19 cellular contexts compared by ENCODE assay signal in genomic region chr11:3803726-3804510, GRCh38. TPM values are rescaled to one million over a fixed set of nuclear protein-coding genes. Genes with fewer than 3 reads are reported as not detected.
DNase-seq lines count a peak whose midpoint lies in the region; ATAC-seq and TF ChIP-seq lines count a peak whose summit lies in the region.
"Had no signal": no experiment of that assay in that cellular context is flagged by ENCODE, and none has a peak within 500 bp of the region (broad histone marks: within the 10 kb centered on the region; RNA-seq: fewer than 3 reads in every experiment).

No MANE protein-coding gene starts in this region.

- ATAC-seq in sciatic nerve (no peak), HG02852 (IDR thresholded peaks at IDR 0.05; ENCODE audit: unreplicated experiment) (no peak)
- ATAC-seq: esophagus mucosa had no signal

- BruUV-seq in Caco-2 (replicated peaks; lab: Mats Ljungman, UMichigan): no TSS peak

- no peak for TF ChIP-seq POLR2A in prostate gland (IDR thresholded peaks at IDR 0.05)

- CTCF ChIA-PET in Caco-2 (lab: Charles Lee): no interaction called here

- peaks cover 13% of the 10 kb centered on the region for H3K4me1 Mint-ChIP-seq in Caco-2 (ENCODE audit: low read depth, unreplicated experiment)

- H3K27me3 ChIP-seq in Caco-2 (replicated peaks; ENCODE audit: control insufficient read depth, insufficient read depth, low read length): no peaks in the 10 kb centered on the region
- H3K27me3 ChIP-seq in prostate gland (replicated peaks; ENCODE audit: insufficient read depth): no peaks in the 10 kb centered on the region
- H3K27me3 ChIP-seq: Peyer's patch had no signal

- H3K36me3 Mint-ChIP-seq in Caco-2 (ENCODE audit: insufficient read depth, unreplicated experiment): peaks cover 16% of the 10 kb centered on the region

- peak overlapping the region; percentile 20 for H3K27ac Mint-ChIP-seq in Caco-2 (ENCODE audit: unreplicated experiment)
- H3K27ac Mint-ChIP-seq: nephron; T-helper 2 cell treated with Interferon-gamma antibody and Interleukin-4, amounts not matched to agents 5 μg/mL and 100 μg/mL, for 36 hours had no signal

- H3K4me3 Mint-ChIP-seq in Caco-2 (ENCODE audit: unreplicated experiment): no peak overlapping the region
- H3K4me3 Mint-ChIP-seq: T-helper 2 cell treated with Interferon-gamma antibody and Interleukin-4, amounts not matched to agents 5 μg/mL and 100 μg/mL, for 36 hours had no signal

- H3K27ac ChIP-seq in prostate gland: no peak overlapping the region
- H3K27ac ChIP-seq: KMS-11, Peyer's patch had no signal

- H3K4me3 ChIP-seq in Caco-2 (ENCODE audit: low read depth, low read length) (no peak overlapping the region), epithelial cell of proximal tubule (ENCODE audit: low read depth, low read length) (no peak overlapping the region), prostate gland (no peak overlapping the region)
- H3K4me3 ChIP-seq: Peyer's patch had no signal

- WGBS in prostate gland: 85% methylated on average over 11 of the region's 11 CpGs

- H3K36me3 ChIP-seq in Caco-2 (ENCODE audit: control insufficient read depth, insufficient read depth, low read length) (no peaks in the 10 kb centered on the region), prostate gland (no peaks in the 10 kb centered on the region)
- H3K36me3 ChIP-seq: Peyer's patch had no signal

- H3K9me3 ChIP-seq in Caco-2 (no peaks in the 10 kb centered on the region), prostate gland (no peaks in the 10 kb centered on the region)
- H3K9me3 ChIP-seq: Peyer's patch had no signal

- DNase-seq in Caco-2 (no peak), NCI-H226 (peak; percentile 62), epithelial cell of proximal tubule (ENCODE audit: low read depth) (peak; percentile 46), sciatic nerve (ENCODE audit: low spot score) (peak; percentile 18), SK-N-DZ (ENCODE audit: low spot score) (no peak), prostate gland (ENCODE audit: low spot score) (no peak), activated gamma-delta T cell treated with Interleukin-2 at 50 U/mL for 16 hours (no peak)
- DNase-seq: activated CD4-positive, alpha-beta T cell treated with anti-CD3 and anti-CD28 coated beads, Interleukin-2, amount 50 U/mL, for 1 hour; amygdala; DMS153; NCI-H1694; NCI-H69; stimulated activated CD4-positive, alpha-beta T cell treated with anti-CD3 and anti-CD28 coated beads, Interleukin-4, amount 100 ng/mL, for 24 hours had no signal

- TF ChIP-seq CTCF in Caco-2 (IDR thresholded peaks at IDR 0.05; ENCODE audit: insufficient read depth in 1 of 2, low read depth in 1 of 2, low read length in 1 of 2, severe bottlenecking in 1 of 2, unreplicated experiment in 1 of 2) (no peak), epithelial cell of proximal tubule (conservative IDR thresholded peaks at IDR 0.05; ENCODE audit: low read depth, low read length) (no peak), prostate gland (IDR thresholded peaks at IDR 0.05) (no peak)

- H3K9me3 Mint-ChIP-seq in Caco-2 (ENCODE audit: unreplicated experiment): no peaks in the 10 kb centered on the region
- H3K9me3 Mint-ChIP-seq: nephron; T-helper 2 cell treated with Interferon-gamma antibody and Interleukin-4, amounts not matched to agents 5 μg/mL and 100 μg/mL, for 36 hours had no signal

- intact Hi-C loops in Caco-2 (cut with micrococcal nuclease; ENCODE audit: unreplicated experiment) (no loop called here), sciatic nerve (cut with DNase I) (no loop called here), prostate gland (cut with DNase I) (no loop called here)

- POLR2A ChIA-PET in Caco-2 (lab: Charles Lee): no interaction called here

- H3K4me1 ChIP-seq in Caco-2 (peaks cover 16% of the 10 kb centered on the region), prostate gland (replicated peaks) (no peaks in the 10 kb centered on the region)

- H3K27me3 Mint-ChIP-seq in Caco-2 (ENCODE audit: insufficient read depth, unreplicated experiment): no peaks in the 10 kb centered on the region

RNA-seq across cellular contexts. Expression of gene PGAP2, which starts 4.4 kb away (rescaled TPM):
- total RNA-seq in Caco-2 (2022) (53.6 and 57.9 TPM in 2 replicates), epithelial cell of proximal tubule (14.1 and 27.9 TPM in 2 replicates), sciatic nerve (15.8 TPM), prostate gland (10 to 100 TPM; 26.6 to 33.5 TPM)
- polyA plus RNA-seq in SK-N-DZ (2014; cell fraction: cytosol; rRNA removed): 25.3 and 30.3 TPM in 2 replicates
- polyA plus RNA-seq in SK-N-DZ (2014; cell fraction: nucleus; rRNA removed): 87.7 and 90.7 TPM in 2 replicates

RNA-seq across cellular contexts. Expression of gene NUP98, which starts 6.6 kb away (rescaled TPM):
- total RNA-seq in Caco-2 (2022) (146 and 150 TPM in 2 replicates), epithelial cell of proximal tubule (74.8 and 104 TPM in 2 replicates), sciatic nerve (93.1 TPM), prostate gland (100 to 1,000 TPM; 127 to 136 TPM)
- 56.7 and 109 TPM in 2 replicates for polyA plus RNA-seq in SK-N-DZ (2014; cell fraction: cytosol; rRNA removed)
- polyA plus RNA-seq in SK-N-DZ (2014; cell fraction: nucleus; rRNA removed): 70.2 and 107 TPM in 2 replicates

RNA-seq across cellular contexts. Expression of gene RHOG, which starts 36.8 kb away (rescaled TPM):
- total RNA-seq in Caco-2 (2022): 36.9 and 40.5 TPM in 2 replicates
- total RNA-seq in epithelial cell of proximal tubule: 43.8 and 47.3 TPM in 2 replicates
- 50.6 TPM for total RNA-seq in sciatic nerve
- polyA plus RNA-seq in SK-N-DZ (2014; cell fraction: cytosol; rRNA removed): 12.4 and 13.9 TPM in 2 replicates
- 4.3 and 10.0 TPM in 2 replicates for polyA plus RNA-seq in SK-N-DZ (2014; cell fraction: nucleus; rRNA removed)
- total RNA-seq in prostate gland: 10 to 100 TPM; 41.1 to 56.4 TPM

RNA-seq across cellular contexts. Expression of gene STIM1, which starts 51.5 kb away (rescaled TPM):
- 54.2 and 55.1 TPM in 2 replicates for total RNA-seq in Caco-2 (2022)
- total RNA-seq in epithelial cell of proximal tubule: 14.9 and 16.5 TPM in 2 replicates
- 49.6 TPM for total RNA-seq in sciatic nerve
- polyA plus RNA-seq in SK-N-DZ (2014; cell fraction: cytosol; rRNA removed): 21.6 and 22.2 TPM in 2 replicates
- 12.5 and 12.8 TPM in 2 replicates for polyA plus RNA-seq in SK-N-DZ (2014; cell fraction: nucleus; rRNA removed)
- total RNA-seq in prostate gland: 10 to 100 TPM; 34.1 to 65.0 TPM

Comparison
In these comparisons a context has a peak if more than half of its experiments do, and no peak if none do; other contexts are left out.
1. DNase-seq: peak in NCI-H226 (single experiment), epithelial cell of proximal tubule (single experiment) and sciatic nerve (single experiment); none in Caco-2 (0 of 2), SK-N-DZ (single experiment), prostate gland (single experiment) and activated gamma-delta T cell treated with Interleukin-2 at 50 U/mL for 16 hours (single experiment).